Comparison of ENCODE assay signal across 25 cellular contexts in genomic region chr12:59357811-59358210, GRCh38.
DNase-seq lines count a peak whose midpoint lies in the region; ATAC-seq and TF ChIP-seq lines count a peak whose summit lies in the region.
"Had no signal": no experiment of that assay in that cellular context is flagged by ENCODE, and none has a peak within 500 bp of the region (broad histone marks: within the 10 kb centered on the region; RNA-seq: fewer than 3 reads in every experiment).

No MANE protein-coding gene starts in this region.

- peak overlapping the region; percentile 70 for H3K27ac ChIP-seq in HUES6 (ENCODE audit: low read depth, low read length)
- H3K27ac ChIP-seq in endodermal cell (ENCODE audit: low read depth, low read length), result no peak overlapping the region
- no peak overlapping the region for H3K27ac ChIP-seq in upper lobe of right lung
- H3K27ac ChIP-seq: C4-2B, cardiac muscle cell, skin epidermis, tibial artery had no signal

- no peak overlapping the region for H3K27ac Mint-ChIP-seq in endodermal cell
- no peak overlapping the region for H3K27ac Mint-ChIP-seq in natural killer cell
- H3K27ac Mint-ChIP-seq: activated naive CD8-positive, alpha-beta T cell treated with anti-CD3 and anti-CD28 coated beads, Interleukin-2, amount 50 U/mL, for 24 hours; dendritic cell treated with granulocyte-macrophage colony-stimulating factor and Interleukin-4, amounts not matched to agents 40 ng/mL and 50 ng/mL, for 4 days; T-cell had no signal

- H3K27me3 ChIP-seq in HUES6 (ENCODE audit: control insufficient read depth, insufficient read depth, low read length) (no peaks in the 10 kb centered on the region), endodermal cell (ENCODE audit: control insufficient read depth, insufficient read depth, low read length, poor library complexity, severe bottlenecking) (no peaks in the 10 kb centered on the region), upper lobe of right lung (no peaks in the 10 kb centered on the region)
- H3K27me3 ChIP-seq: cardiac muscle cell, tibial artery had no signal

- peak; percentile 2 for DNase-seq in EL
- DNase-seq in endodermal cell, result peak; percentile 70
- peak; percentile 9 for DNase-seq in kidney tubule cell (ENCODE audit: low spot score)
- no peak for DNase-seq in HT-29 (ENCODE audit: low spot score)
- DNase-seq in cortex of kidney (lab: John Stamatoyannopoulos, UW), result no peak
- DNase-seq in natural killer cell, result no peak
- DNase-seq in upper lobe of right lung, result no peak
- DNase-seq: activated CD4-positive, alpha-beta T cell treated with anti-CD3 and anti-CD28 coated beads, Interleukin-2, amount 50 U/mL, for 1 hour; activated effector memory CD4-positive, alpha-beta T cell treated with anti-CD3 and anti-CD28 coated beads, Interleukin-2, amount 50 U/mL, for 16 hours; activated naive CD8-positive, alpha-beta T cell treated with anti-CD3 and anti-CD28 coated beads, Interleukin-2, amount 50 U/mL, for 24 hours; left cardiac atrium; NCI-H1105 treated with DMSO at 0.1 percent for 48 hours; NCI-H2081 treated with DMSO at 0.1 percent for 48 hours; NCI-H526; OCI-M1; Right ventricle myocardium superior; stimulated activated CD4-positive, alpha-beta T cell treated with anti-CD3 and anti-CD28 coated beads, Interleukin-2, amount 100 ng/mL, for 48 hours; stimulated activated naive CD8-positive, alpha-beta T cell treated with anti-CD3 and anti-CD28 coated beads, Interleukin-15, Interleukin-2, amounts not matched to agents 100 U/mL and 50 U/mL, for 24 hours; T-cell; tibial artery had no signal

- peaks cover 3% of the 10 kb centered on the region for H3K36me3 Mint-ChIP-seq in endodermal cell (ENCODE audit: low read depth)
- no peaks in the 10 kb centered on the region for H3K36me3 Mint-ChIP-seq in natural killer cell
- H3K36me3 Mint-ChIP-seq: T-cell had no signal

- H3K4me1 Mint-ChIP-seq in endodermal cell, result peaks cover 28% of the 10 kb centered on the region
- no peaks in the 10 kb centered on the region for H3K4me1 Mint-ChIP-seq in natural killer cell
- H3K4me1 Mint-ChIP-seq: activated naive CD8-positive, alpha-beta T cell treated with anti-CD3 and anti-CD28 coated beads, Interleukin-2, amount 50 U/mL, for 24 hours; T-cell had no signal

- H3K9me3 Mint-ChIP-seq in endodermal cell, result no peaks in the 10 kb centered on the region
- H3K9me3 Mint-ChIP-seq in natural killer cell, result peaks cover 11 to 14% of the 10 kb centered on the region in 2 donors
- H3K9me3 Mint-ChIP-seq: activated naive CD8-positive, alpha-beta T cell treated with anti-CD3 and anti-CD28 coated beads, Interleukin-2, amount 50 U/mL, for 24 hours; dendritic cell treated with granulocyte-macrophage colony-stimulating factor and Interleukin-4, amounts not matched to agents 40 ng/mL and 50 ng/mL, for 4 days had no signal

- intact Hi-C loops in natural killer cell (cut with micrococcal nuclease), result no loop called here
- intact Hi-C loops in upper lobe of right lung (cut with DNase I), result no loop called here

- H3K4me1 ChIP-seq in HUES6 (ENCODE audit: control insufficient read depth, insufficient read depth, low read length) (peaks cover 11% of the 10 kb centered on the region), endodermal cell (ENCODE audit: control insufficient read depth, insufficient read depth, low read length) (peaks cover 13% of the 10 kb centered on the region), upper lobe of right lung (no peaks in the 10 kb centered on the region)
- H3K4me1 ChIP-seq: tibial artery had no signal

- H3K9me3 ChIP-seq in HUES6 (ENCODE audit: control insufficient read depth, insufficient read depth, low read depth, low read length) (no peaks in the 10 kb centered on the region), endodermal cell (ENCODE audit: control insufficient read depth, low read length) (peaks cover 7% of the 10 kb centered on the region), upper lobe of right lung (no peaks in the 10 kb centered on the region)
- H3K9me3 ChIP-seq: tibial artery had no signal

- no peak for ATAC-seq in natural killer cell
- ATAC-seq in upper lobe of right lung, result no peak
- ATAC-seq: activated naive CD8-positive, alpha-beta T cell treated with anti-CD3 and anti-CD28 coated beads, Interleukin-2, amount 50 U/mL, for 24 hours; left cardiac atrium; stimulated activated naive CD8-positive, alpha-beta T cell treated with anti-CD3 and anti-CD28 coated beads, Interleukin-15, Interleukin-2, amounts not matched to agents 100 U/mL and 50 U/mL, for 24 hours; T-cell had no signal

- H3K9ac ChIP-seq in HUES6 (ENCODE audit: low read length), result no peak overlapping the region
- H3K9ac ChIP-seq in endodermal cell (ENCODE audit: extremely low read depth, low read length, poor library complexity, severe bottlenecking), result no peak overlapping the region

- TF ChIP-seq CTCF in endodermal cell (conservative IDR thresholded peaks at IDR 0.05) (no peak), natural killer cell (IDR thresholded peaks at IDR 0.05) (no peak), upper lobe of right lung (IDR thresholded peaks at IDR 0.05) (no peak)

- H3K36me3 ChIP-seq in HUES6 (ENCODE audit: control insufficient read depth, insufficient read depth, low read length), result no peaks in the 10 kb centered on the region
- H3K36me3 ChIP-seq in endodermal cell (ENCODE audit: control insufficient read depth, insufficient read depth, low read length), result no peaks in the 10 kb centered on the region
- H3K36me3 ChIP-seq in upper lobe of right lung, result no peaks in the 10 kb centered on the region
- H3K36me3 ChIP-seq: cardiac muscle cell, tibial artery had no signal

- 100% methylated on average over 1 of the region's 1 CpG; no CpG with 5 or more reads in 1 of the 2 experiments for whole genome bisulfite sequencing in endodermal cell (ENCODE audit: insufficient coverage in 1 of 2, insufficient read length in 1 of 2), 2 experiments

- H3K4me3 ChIP-seq in HUES6 (ENCODE audit: low read depth, low read length), result no peak overlapping the region
- H3K4me3 ChIP-seq in endodermal cell (ENCODE audit: low read length), result no peak overlapping the region
- no peak overlapping the region for H3K4me3 ChIP-seq in upper lobe of right lung
- H3K4me3 ChIP-seq: cardiac muscle cell, skin epidermis, tibial artery had no signal

- H3K4me3 Mint-ChIP-seq in endodermal cell (no peak overlapping the region), natural killer cell (no peak overlapping the region)
- H3K4me3 Mint-ChIP-seq: activated naive CD8-positive, alpha-beta T cell treated with anti-CD3 and anti-CD28 coated beads, Interleukin-2, amount 50 U/mL, for 24 hours; dendritic cell treated with granulocyte-macrophage colony-stimulating factor and Interleukin-4, amounts not matched to agents 40 ng/mL and 50 ng/mL, for 4 days; T-cell had no signal

- H3K27me3 Mint-ChIP-seq in endodermal cell (ENCODE audit: insufficient read depth), result no peaks in the 10 kb centered on the region
- no peaks in the 10 kb centered on the region for H3K27me3 Mint-ChIP-seq in natural killer cell (ENCODE audit: low read depth in 2 of 2)
- H3K27me3 Mint-ChIP-seq: activated naive CD8-positive, alpha-beta T cell treated with anti-CD3 and anti-CD28 coated beads, Interleukin-2, amount 50 U/mL, for 24 hours; dendritic cell treated with granulocyte-macrophage colony-stimulating factor and Interleukin-4, amounts not matched to agents 40 ng/mL and 50 ng/mL, for 4 days had no signal

Comparison
In these comparisons a context has a peak if more than half of its experiments do, and no peak if none do; other contexts are left out.
1. DNase-seq: peak in EL (single experiment), endodermal cell (single experiment) and kidney tubule cell (single experiment); none in HT-29 (single experiment), cortex of kidney (single experiment), natural killer cell (single experiment) and upper lobe of right lung (single experiment).